Comparison of ENCODE assay signal across 26 cellular contexts in the genomic region with DNA sequence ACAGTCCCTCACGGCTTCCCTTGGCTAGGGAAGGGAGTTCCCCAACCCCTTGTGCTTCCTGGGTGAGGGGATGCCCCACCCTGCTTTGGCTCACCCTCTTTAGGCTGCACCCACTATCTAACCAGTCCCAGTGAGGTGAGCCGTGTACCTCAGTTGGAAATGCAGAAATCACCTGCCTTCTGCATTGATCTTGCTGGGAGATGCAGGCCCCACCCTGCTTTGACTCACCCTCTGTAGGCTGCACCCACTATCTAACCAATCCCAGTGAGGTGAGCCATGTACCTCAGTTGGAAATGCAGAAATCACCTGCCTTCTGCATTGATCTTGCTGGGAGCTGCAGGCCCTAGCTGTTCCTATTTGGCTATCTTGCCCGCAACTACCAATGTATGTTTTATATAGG. TPM values are rescaled to one million over a fixed set of nuclear protein-coding genes. Genes with fewer than 3 reads are reported as not detected.
DNase-seq lines count a peak whose midpoint lies in the region; ATAC-seq, FAIRE-seq and TF ChIP-seq lines count a peak whose summit lies in the region.
"Had no signal": no experiment of that assay in that cellular context is flagged by ENCODE, and none has a peak within 500 bp of the region (broad histone marks: within the 10 kb centered on the region; RNA-seq: fewer than 3 reads in every experiment).

No MANE protein-coding gene starts in this region.

- no peaks in the 10 kb centered on the region for H3K27me3 Mint-ChIP-seq in Calu3 (ENCODE audit: unreplicated experiment)
- H3K27me3 Mint-ChIP-seq: CD4-positive, alpha-beta T cell had no signal

- peaks cover 52% of the 10 kb centered on the region for H3K4me1 Mint-ChIP-seq in Calu3 (ENCODE audit: low read depth, unreplicated experiment)
- H3K4me1 Mint-ChIP-seq: IgD-negative memory B cell had no signal

- no peaks in the 10 kb centered on the region for H3K27me3 ChIP-seq in K562 (ENCODE audit: control insufficient read depth in 2 of 2, insufficient read depth in 2 of 2, low read length in 2 of 2)
- H3K27me3 ChIP-seq in esophagus muscularis mucosa, result no peaks in the 10 kb centered on the region
- H3K27me3 ChIP-seq in small intestine (ENCODE audit: control insufficient read depth in 2 of 2, insufficient read depth in 2 of 2, low read length in 2 of 2), result no peaks in the 10 kb centered on the region
- H3K27me3 ChIP-seq: BLaER1 treated with 17β-estradiol and CSF1 and Interleukin-3, amounts not matched to agents 10 nM and 100 nM had no signal

- CTCF ChIA-PET in Calu3 (lab: Charles Lee) (interaction anchor here (0.6 to 1.6 kb wide), 4 partner anchors 54 to 174 kb away, joined by 3 to 5 read pairs (median 4); partner anchors contain the start of gene HMGCS1), K562 (lab: Yijun Ruan, JAX; ENCODE audit: low intra/inter-chr PET ratio) (no interaction called here)

- no peaks in the 10 kb centered on the region for H4K20me1 ChIP-seq in K562 (replicated peaks; ENCODE audit: control insufficient read depth, insufficient read depth, low read length)
- H4K20me1 ChIP-seq: BLaER1 treated with 17β-estradiol and CSF1 and Interleukin-3, amounts not matched to agents 10 nM and 100 nM had no signal

- DNase-seq in Calu3, result peak; percentile 81
- no peak for DNase-seq in K562 (ENCODE audit: extremely low read depth in 1 of 4, low spot score in 3 of 4)
- peak; percentile 14 for DNase-seq in esophagus muscularis mucosa (ENCODE audit: extremely low spot score)
- peak; percentile 66 for DNase-seq in small intestine
- DNase-seq in NCI-H510A treated with DMSO at 0.1 percent for 48 hours (lab: John Stamatoyannopoulos, UW), result no peak
- DNase-seq in NCI-H1048 (lab: John Stamatoyannopoulos, UW), result no peak
- DNase-seq: AML-193; CD4-positive, alpha-beta T cell; DND-41; GOT3; HFFc6; NCI-H1105; NCI-H1436 treated with DMSO at 0.1 percent for 48 hours; NCI-H187 treated with DMSO at 0.1 percent for 48 hours; NCI-H2171 treated with DMSO at 0.1 percent for 48 hours; NCI-H345; NCI-H524; NCI-H774; PC-3 had no signal

- WGBS in K562 (ENCODE audit: insufficient coverage, low coverage, missing lambda C conversion rate), result 44% methylated on average over 3 of the region's 3 CpGs
- WGBS in esophagus muscularis mucosa, result 88% methylated on average over 2 of the region's 3 CpGs
- WGBS in small intestine, 3 donors, result 50 to 77% (median 64%) methylated on average over 3 of the region's 3 CpGs

- ATAC-seq in K562 (peak; percentile 33; the same call in 2 of the 3 replicates), HG03039 (IDR thresholded peaks at IDR 0.05; ENCODE audit: unreplicated experiment) (no peak)
- ATAC-seq: A549, PC-3, SK-N-SH treated with all-trans-retinoic acid at 6 μM for 48 hours had no signal

- no peak overlapping the region for H3K4me3 ChIP-seq in K562
- no peak overlapping the region for H3K4me3 ChIP-seq in esophagus muscularis mucosa
- H3K4me3 ChIP-seq in small intestine (ENCODE audit: low read depth in 1 of 2, low read length in 2 of 2), result no peak overlapping the region
- H3K4me3 ChIP-seq: A549; BLaER1 treated with 17β-estradiol and CSF1 and Interleukin-3, amounts not matched to agents 10 nM and 100 nM; HAP-1 had no signal

- TF ChIP-seq CTCF in Calu3 (IDR thresholded peaks at IDR 0.05; ENCODE audit: unreplicated experiment), result no peak
- no peak for TF ChIP-seq CTCF in K562 (IDR thresholded peaks at IDR 0.05 in 2 of 3, conservative IDR thresholded peaks at IDR 0.05 in 1 of 3; ENCODE audit: insufficient read depth in 2 of 3, low read depth in 1 of 3, low read length in 3 of 3)
- no peak for TF ChIP-seq CTCF in esophagus muscularis mucosa (IDR thresholded peaks at IDR 0.05)

- H3K79me2 ChIP-seq in K562 (ENCODE audit: control insufficient read depth, insufficient read depth, low read length), result no peaks in the 10 kb centered on the region

- TF ChIP-seq EP300 in K562 (IDR thresholded peaks at IDR 0.05; ENCODE audit: low read length) (no peak), esophagus muscularis mucosa (IDR thresholded peaks at IDR 0.05) (no peak)

- POLR2A ChIA-PET in K562 (lab: Yijun Ruan, JAX), result no interaction called here

- no peak for TF ChIP-seq RAD21 in K562 (CRISPR knock-in tag; conservative IDR thresholded peaks at IDR 0.05 in 1 of 2, IDR thresholded peaks at IDR 0.05 in 1 of 2)

- intact Hi-C loops in Calu3 (cut with micrococcal nuclease; ENCODE audit: unreplicated experiment) (loop anchor here (2.0 kb wide), 1 partner anchor 53 kb away; no protein-coding TSS in a partner anchor), K562 (cut with micrococcal nuclease) (no loop called here), esophagus muscularis mucosa (cut with DNase I) (no loop called here)

- no peaks in the 10 kb centered on the region for H3K9me1 ChIP-seq in K562 (ENCODE audit: control insufficient read depth, insufficient read depth, low read length)

- H3K9me3 Mint-ChIP-seq in Calu3 (ENCODE audit: low read depth, unreplicated experiment), result peaks cover 9% of the 10 kb centered on the region
- H3K9me3 Mint-ChIP-seq: HFFc6 had no signal

- H3K36me3 ChIP-seq in K562 (ENCODE audit: control insufficient read depth, insufficient read depth, low read length) (no peaks in the 10 kb centered on the region), esophagus muscularis mucosa (no peaks in the 10 kb centered on the region), small intestine (ENCODE audit: control insufficient read depth in 2 of 2, insufficient read depth in 2 of 2, low read length in 2 of 2) (no peaks in the 10 kb centered on the region)
- H3K36me3 ChIP-seq: BLaER1 treated with 17β-estradiol and CSF1 and Interleukin-3, amounts not matched to agents 10 nM and 100 nM; HAP-1 had no signal

- BruUV-seq in Calu3 (replicated peaks; lab: Mats Ljungman, UMichigan) (no TSS peak), K562 (replicated peaks; lab: Mats Ljungman, UMichigan) (no TSS peak)

- H3K9me3 ChIP-seq in K562 (replicated peaks; ENCODE audit: control insufficient read depth, insufficient read depth, low read depth, low read length) (no peaks in the 10 kb centered on the region), esophagus muscularis mucosa (no peaks in the 10 kb centered on the region), small intestine (ENCODE audit: control insufficient read depth, low read depth) (no peaks in the 10 kb centered on the region)
- H3K9me3 ChIP-seq: A549, HAP-1 had no signal

- no peak for TF ChIP-seq POLR2A in K562 (conservative IDR thresholded peaks at IDR 0.05)
- TF ChIP-seq POLR2A in esophagus muscularis mucosa (IDR thresholded peaks at IDR 0.05; ENCODE audit: low read depth), result no peak

- FAIRE-seq in K562 (lab: Jason Lieb, UNC) (no peak), small intestine (lab: Jason Lieb, UNC) (no peak)
- FAIRE-seq: A549, GM12892 had no signal

- no peak overlapping the region for H3K27ac ChIP-seq in K562 (ENCODE audit: extremely low read depth, low read depth, low read length)
- no peak overlapping the region for H3K27ac ChIP-seq in esophagus muscularis mucosa (replicated peaks in 1 of 4)
- H3K27ac ChIP-seq in small intestine (ENCODE audit: low read depth in 1 of 2, low read length in 1 of 2), result peak overlapping the region in 1 of 2 donors; percentile 54
- H3K27ac ChIP-seq: A549; BLaER1 treated with 17β-estradiol and CSF1 and Interleukin-3, amounts not matched to agents 10 nM and 100 nM had no signal

- in situ Hi-C loops in K562 (cut with MboI), result no loop called here

- H2AFZ ChIP-seq in K562 (ENCODE audit: low read depth, low read length), result peak overlapping the region; percentile 48; the same call in 1 of the 2 replicates

- peak overlapping the region; percentile 56 for H3K4me3 Mint-ChIP-seq in Calu3 (ENCODE audit: low read depth, unreplicated experiment)
- H3K4me3 Mint-ChIP-seq: CD4-positive, alpha-beta T cell; HFFc6; IgD-negative memory B cell had no signal

- H3K4me1 ChIP-seq in K562 (replicated peaks in 1 of 2; ENCODE audit: control insufficient read depth in 2 of 2, insufficient read depth in 2 of 2, low read length in 2 of 2) (peaks cover 0 to 12% of the 10 kb centered on the region in 2 experiments; a peak in 2 of 5 replicates), esophagus muscularis mucosa (no peaks in the 10 kb centered on the region), small intestine (ENCODE audit: control insufficient read depth in 2 of 2, insufficient read depth in 1 of 2, low read depth in 1 of 2, low read length in 1 of 2) (peaks cover 0 to 4% of the 10 kb centered on the region in 2 donors)
- H3K4me1 ChIP-seq: A549, HAP-1 had no signal

- no peak overlapping the region for H3K9ac ChIP-seq in K562 (ENCODE audit: insufficient read depth in 1 of 2, low read depth in 2 of 2, low read length in 2 of 2)
- H3K9ac ChIP-seq: BLaER1 treated with 17β-estradiol and CSF1 and Interleukin-3, amounts not matched to agents 10 nM and 100 nM had no signal

- peaks cover 12% of the 10 kb centered on the region for H3K36me3 Mint-ChIP-seq in Calu3 (ENCODE audit: insufficient read depth, unreplicated experiment)

- H3K4me2 ChIP-seq in K562 (ENCODE audit: insufficient read depth, low read length), result no peak overlapping the region
- H3K4me2 ChIP-seq: A549; BLaER1 treated with 17β-estradiol and CSF1 and Interleukin-3, amounts not matched to agents 10 nM and 100 nM had no signal

- peak overlapping the region; percentile 95 for H3K27ac Mint-ChIP-seq in Calu3 (ENCODE audit: unreplicated experiment)
- H3K27ac Mint-ChIP-seq: CD4-positive, alpha-beta T cell; HFFc6; IgD-negative memory B cell had no signal

RNA-seq across cellular contexts. Expression of gene CCL28, which starts 44.7 kb away (rescaled TPM):
- total RNA-seq in Calu3 (2022) (9.9 and 12.2 TPM in 2 replicates), K562 (2014; rRNA removed) (not detected in 2 replicates), K562 (2014; rRNA removed; fragmentation: Illumina TruSeq; extraction: Trizol) (not detected in 2 replicates), K562 (2015; rRNA removed; fragmentation: Illumina TruSeq; extraction: Trizol) (not detected in 2 replicates), K562 (2021) (not detected in 2 replicates), esophagus muscularis mucosa (1 to 10 TPM; 2.2 to 3.3 (median 2.3) TPM)
- not detected in 2 replicates for total RNA-seq in K562 (2011; cell fraction: chromatin; rRNA removed; ENCODE audit: low replicate concordance)
- total RNA-seq in K562 (2011; cell fraction: nucleolus; rRNA removed), result not detected in 2 replicates
- total RNA-seq in K562 (2011; cell fraction: nucleoplasm; rRNA removed), result not detected in 2 replicates
- polyA plus RNA-seq in K562 (2011; rRNA removed) (0.11 TPM in 1 of 2 replicates, not detected in the other), K562 (2014; fragmentation: Illumina TruSeq; extraction: Trizol) (not detected in 2 replicates), K562 (2014; fragmentation: Nextera tagmentation; extraction: Ambion mirVana) (not detected), K562 (2014; rRNA removed) (not detected in 2 replicates), small intestine (10 to 100 TPM in 2 of 3 donors, 1 to 10 TPM in 1; 3.8 to 20.4 (median 11.6) TPM)
- 0.06 TPM in 1 of 2 replicates, not detected in the other for polyA plus RNA-seq in K562 (2011; cell fraction: cytosol; rRNA removed)
- polyA plus RNA-seq in K562 (2011; cell fraction: nucleus; rRNA removed), result 0.04 TPM in 1 of 2 replicates, not detected in the other
- not detected in 2 replicates for polyA plus RNA-seq in K562 (2012)
- not detected in 2 replicates for polyA minus RNA-seq in K562 (2011; rRNA and poly(A)+ RNA removed)
- not detected in 2 replicates for polyA minus RNA-seq in K562 (2011; cell fraction: cytosol; rRNA and poly(A)+ RNA removed)
- not detected in 2 replicates for polyA minus RNA-seq in K562 (2011; cell fraction: nucleus; rRNA and poly(A)+ RNA removed)

RNA-seq across cellular contexts. Expression of gene HMGCS1, which starts 54.2 kb away (rescaled TPM):
- total RNA-seq in Calu3 (2022) (249 and 263 TPM in 2 replicates), K562 (2014; rRNA removed) (43.7 and 46.9 TPM in 2 replicates), K562 (2014; rRNA removed; fragmentation: Illumina TruSeq; extraction: Trizol) (131 and 160 TPM in 2 replicates), K562 (2015; rRNA removed; fragmentation: Illumina TruSeq; extraction: Trizol) (66.1 and 77.9 TPM in 2 replicates), K562 (2021) (116 and 137 TPM in 2 replicates), esophagus muscularis mucosa (10 to 100 TPM; 11.1 to 19.9 (median 12.7) TPM)
- total RNA-seq in K562 (2011; cell fraction: chromatin; rRNA removed; ENCODE audit: low replicate concordance), result 640 and 1,528 TPM in 2 replicates
- total RNA-seq in K562 (2011; cell fraction: nucleolus; rRNA removed), result 261 and 443 TPM in 2 replicates
- total RNA-seq in K562 (2011; cell fraction: nucleoplasm; rRNA removed), result 645 and 660 TPM in 2 replicates
- polyA plus RNA-seq in K562 (2011; rRNA removed) (337 and 342 TPM in 2 replicates), K562 (2014; fragmentation: Illumina TruSeq; extraction: Trizol) (139 and 165 TPM in 2 replicates), K562 (2014; fragmentation: Nextera tagmentation; extraction: Ambion mirVana) (10 to 100 TPM; 84.6 to 93.1 TPM), K562 (2014; rRNA removed) (111 and 122 TPM in 2 replicates), small intestine (10 to 100 TPM; 46.7 to 84.5 (median 58.6) TPM)
- 38.9 and 149 TPM in 2 replicates for polyA plus RNA-seq in K562 (2011; cell fraction: cytosol; rRNA removed)
- 209 and 452 TPM in 2 replicates for polyA plus RNA-seq in K562 (2011; cell fraction: nucleus; rRNA removed)
- polyA plus RNA-seq in K562 (2012), result 49.5 and 143 TPM in 2 replicates
- 389 and 534 TPM in 2 replicates for polyA minus RNA-seq in K562 (2011; rRNA and poly(A)+ RNA removed)
- polyA minus RNA-seq in K562 (2011; cell fraction: cytosol; rRNA and poly(A)+ RNA removed), result 123 and 131 TPM in 2 replicates
- 142 and 344 TPM in 2 replicates for polyA minus RNA-seq in K562 (2011; cell fraction: nucleus; rRNA and poly(A)+ RNA removed)

Comparison
In these comparisons a context has a peak if more than half of its experiments do, and no peak if none do; other contexts are left out.
1. DNase-seq: peak in Calu3 (single experiment), esophagus muscularis mucosa (single experiment) and small intestine (single experiment); none in K562 (0 of 4), NCI-H510A treated with DMSO at 0.1 percent for 48 hours (single experiment) and NCI-H1048 (single experiment).